In the genomic region with DNA sequence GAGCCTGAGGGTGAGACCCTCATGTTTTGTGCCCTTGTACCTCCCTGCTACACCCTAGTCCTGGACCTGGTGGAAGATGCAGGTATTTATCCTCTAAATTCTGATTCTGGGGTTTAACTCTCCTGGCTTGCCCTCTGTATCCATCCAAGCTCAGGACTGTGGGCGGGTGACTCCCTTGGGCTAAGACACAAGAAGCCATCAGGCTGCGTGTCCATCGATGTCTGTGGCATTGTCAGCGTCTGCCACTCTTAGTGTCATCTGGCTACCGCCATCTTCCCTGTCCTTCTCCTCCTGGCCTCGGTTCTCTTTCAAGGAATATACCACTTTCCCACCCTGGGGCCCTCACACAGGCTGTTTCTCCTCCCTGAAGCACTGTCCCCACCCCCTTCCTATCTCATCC, we compare ENCODE assay signal across 28 cellular contexts. TPM values are rescaled to one million over a fixed set of nuclear protein-coding genes. Genes with fewer than 3 reads are reported as not detected.
"Had no signal": no experiment of that assay in that cellular context is flagged by ENCODE, and none has a peak within 500 bp of the region (broad histone marks: within the 10 kb centered on the region; RNA-seq: fewer than 3 reads in every experiment).

No MANE protein-coding gene starts in this region.

- H3K4me1 ChIP-seq: colonic mucosa, esophagus squamous epithelium, heart right ventricle, lower lobe of right lung, parathyroid adenoma, prostate gland, right atrium auricular region, sigmoid colon, stomach, thyroid gland had no signal

- H3K27ac ChIP-seq: colonic mucosa, esophagus squamous epithelium, heart right ventricle, lower lobe of right lung, parathyroid adenoma, prostate gland, right atrium auricular region, sigmoid colon, stomach, thyroid gland had no signal

- H3K36me3 ChIP-seq: colonic mucosa, esophagus squamous epithelium, heart right ventricle, lower lobe of right lung, prostate gland, right atrium auricular region, sigmoid colon, stomach, thyroid gland had no signal

- DNase-seq: colonic mucosa; dermis blood vessel endothelial cell; effector memory CD4-positive, alpha-beta T cell; erythroblast; esophagus squamous epithelium; foreskin melanocyte; glutamatergic neuron; heart right ventricle; hippocampal formation; kidney glomerular epithelial cell; left colon; left ventricle myocardium superior; lower lobe of right lung; natural killer cell; sigmoid colon; stimulated activated CD4-positive, alpha-beta T cell treated with anti-CD3 and anti-CD28 coated beads, Interleukin-2, amount 100 ng/mL, for 24 hours; stimulated activated CD4-positive, alpha-beta T cell treated with anti-CD3 and anti-CD28 coated beads, Interleukin-4, amount 100 ng/mL, for 24 hours; stimulated activated naive CD4-positive, alpha-beta T cell treated with Interleukin-2 at 50 U/mL for 16 hours; stomach; thyroid gland had no signal

- H3K9me3 Mint-ChIP-seq: natural killer cell; neural crest cell; stimulated activated effector memory CD8-positive, alpha-beta T cell treated with anti-CD3 and anti-CD28 coated beads, Interleukin-12 subunit alpha, Interleukin-12 subunit beta, amount 100 ng/mL, for 72 hours; type B pancreatic cell had no signal

- H3K79me2 ChIP-seq: parathyroid adenoma had no signal

- H3K9me3 ChIP-seq: colonic mucosa, esophagus squamous epithelium, heart right ventricle, lower lobe of right lung, prostate gland, right atrium auricular region, sigmoid colon, stomach, thyroid gland had no signal

- H3K4me1 Mint-ChIP-seq: natural killer cell; neural crest cell; stimulated activated effector memory CD8-positive, alpha-beta T cell treated with anti-CD3 and anti-CD28 coated beads, Interleukin-12 subunit alpha, Interleukin-12 subunit beta, amount 100 ng/mL, for 72 hours had no signal

- H3K27me3 ChIP-seq: colonic mucosa, right atrium auricular region, sigmoid colon, thyroid gland had no signal

- H3K27ac Mint-ChIP-seq: natural killer cell; stimulated activated effector memory CD8-positive, alpha-beta T cell treated with anti-CD3 and anti-CD28 coated beads, Interleukin-12 subunit alpha, Interleukin-12 subunit beta, amount 100 ng/mL, for 72 hours; type B pancreatic cell had no signal

- H3K4me3 ChIP-seq: colonic mucosa, esophagus squamous epithelium, heart right ventricle, lower lobe of right lung, prostate gland, right atrium auricular region, sigmoid colon, stomach, thyroid gland had no signal

- H3K9ac ChIP-seq: parathyroid adenoma had no signal

- H3K36me3 Mint-ChIP-seq: natural killer cell; stimulated activated effector memory CD8-positive, alpha-beta T cell treated with anti-CD3 and anti-CD28 coated beads, Interleukin-12 subunit alpha, Interleukin-12 subunit beta, amount 100 ng/mL, for 72 hours; type B pancreatic cell had no signal

- ATAC-seq: heart right ventricle; left colon; left ventricle myocardium superior; lower lobe of right lung; stimulated activated effector memory CD8-positive, alpha-beta T cell treated with anti-CD3 and anti-CD28 coated beads, Interleukin-12 subunit alpha, Interleukin-12 subunit beta, amount 100 ng/mL, for 72 hours had no signal

- H3K4me3 Mint-ChIP-seq: natural killer cell; neural crest cell; stimulated activated effector memory CD8-positive, alpha-beta T cell treated with anti-CD3 and anti-CD28 coated beads, Interleukin-12 subunit alpha, Interleukin-12 subunit beta, amount 100 ng/mL, for 72 hours; type B pancreatic cell had no signal

- H2AFZ ChIP-seq: parathyroid adenoma had no signal

RNA-seq across cellular contexts. Expression of a gene that starts 35.5 kb away (rescaled TPM):
- total RNA-seq: mononuclear cell, natural killer cell, osteoblast had no signal
